Comparison of ENCODE assay signal across 6 cellular contexts in genomic region chr6:24436979-24437378, GRCh38.
"Had no signal": no experiment of that assay in that cellular context is flagged by ENCODE, and none has a peak within 500 bp of the region (broad histone marks: within the 10 kb centered on the region; RNA-seq: fewer than 3 reads in every experiment).

No MANE protein-coding gene starts in this region.

- H3K4me1 Mint-ChIP-seq: GM23338, H9 had no signal

- H3K4me3 Mint-ChIP-seq: GM23338, H9 had no signal

- ATAC-seq: GM23338, K562 had no signal

- H3K27ac Mint-ChIP-seq: GM23338 had no signal

- H2AFZ ChIP-seq: GM23338 had no signal

- H3K9me3 Mint-ChIP-seq: GM23338, H9 had no signal

- H3K4me2 ChIP-seq: GM23338 had no signal

- DNase-seq: H9, HCEC 1CT, IMR-90, KG1 had no signal

- H3K4me3 ChIP-seq: GM23338, K562 had no signal
